21 cellular contexts compared by ENCODE assay signal in the genomic region with DNA sequence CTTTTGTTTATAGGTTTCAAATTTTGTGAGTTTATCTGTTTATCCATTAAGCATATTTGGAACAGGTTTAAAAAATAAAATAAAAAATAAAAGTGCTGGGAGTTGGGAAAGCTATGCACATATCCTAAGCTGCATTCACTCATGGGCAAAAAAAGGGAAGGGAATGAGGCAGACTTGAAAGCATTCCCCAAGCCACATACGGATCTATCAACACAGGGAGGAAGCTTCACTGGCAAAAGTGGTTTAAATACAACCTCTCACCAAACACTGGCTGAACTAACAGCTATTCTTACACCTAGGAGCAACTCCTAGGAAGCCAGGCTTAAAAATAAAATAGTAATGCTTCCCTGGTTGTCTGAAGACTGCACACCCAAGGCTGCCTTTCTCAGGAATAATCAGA.
"Had no signal": no experiment of that assay in that cellular context is flagged by ENCODE, and none has a peak within 500 bp of the region (broad histone marks: within the 10 kb centered on the region; RNA-seq: fewer than 3 reads in every experiment).

No MANE protein-coding gene starts in this region.

- H3K27me3 ChIP-seq: tibial nerve, vagina had no signal

- H3K9ac ChIP-seq: parathyroid adenoma had no signal

- H3K4me3 ChIP-seq: SK-N-MC, skin epidermis, tibial nerve, vagina had no signal

- H3K79me2 ChIP-seq: parathyroid adenoma had no signal

- H3K27ac ChIP-seq: parathyroid adenoma, SK-N-MC, tibial nerve, WERI-Rb-1 had no signal

- H3K4me3 Mint-ChIP-seq: activated CD4-positive, alpha-beta memory T cell treated with anti-CD3 and anti-CD28 coated beads, Interleukin-2, amount 10 ng/mL, durations not matched to agents 7 days and 5 days; activated T-cell treated with anti-CD3 and anti-CD28 coated beads, Interleukin-2, amount 50 U/mL, for 24 hours; brain; endodermal cell; naive B cell had no signal

- DNase-seq: activated CD4-positive, alpha-beta memory T cell treated with anti-CD3 and anti-CD28 coated beads, Interleukin-2, amount 10 ng/mL, durations not matched to agents 7 days and 5 days; activated CD4-positive, alpha-beta T cell treated with anti-CD3 and anti-CD28 coated beads for 4 hours; activated effector memory CD4-positive, alpha-beta T cell treated with anti-CD3 and anti-CD28 coated beads, Interleukin-2, amount 50 U/mL, for 16 hours; activated T-cell treated with anti-CD3 and anti-CD28 coated beads, Interleukin-2, amount 50 U/mL, for 24 hours; cerebellar nuclear complex; endodermal cell; midbrain; naive B cell; stimulated activated CD4-positive, alpha-beta T cell treated with anti-CD3 and anti-CD28 coated beads, Interleukin-15, amount 100 ng/mL, for 24 hours; stimulated activated CD4-positive, alpha-beta T cell treated with anti-CD3 and anti-CD28 coated beads, Interleukin-4, amount 100 ng/mL, for 24 hours; stimulated activated naive CD4-positive, alpha-beta T cell treated with Interleukin-2 at 50 U/mL for 16 hours; substantia nigra; T-helper 1 cell; WERI-Rb-1 had no signal

- H3K4me1 ChIP-seq: parathyroid adenoma, tibial nerve had no signal

- H3K27ac Mint-ChIP-seq: activated CD4-positive, alpha-beta memory T cell treated with anti-CD3 and anti-CD28 coated beads, Interleukin-2, amount 10 ng/mL, durations not matched to agents 7 days and 5 days; brain; endodermal cell had no signal

- H3K9me3 Mint-ChIP-seq: activated naive CD4-positive, alpha-beta T cell treated with anti-CD3 and anti-CD28 coated beads, Interleukin-2, amount 50 U/mL, for 72 hours had no signal

- H3K27me3 Mint-ChIP-seq: activated CD4-positive, alpha-beta memory T cell treated with anti-CD3 and anti-CD28 coated beads, Interleukin-2, amount 10 ng/mL, durations not matched to agents 7 days and 5 days; activated T-cell treated with anti-CD3 and anti-CD28 coated beads, Interleukin-2, amount 50 U/mL, for 24 hours; naive B cell had no signal

- H2AFZ ChIP-seq: parathyroid adenoma had no signal

- ATAC-seq: activated naive CD4-positive, alpha-beta T cell treated with anti-CD3 and anti-CD28 coated beads, Interleukin-2, amount 50 U/mL, for 72 hours had no signal
